26 cellular contexts compared by ENCODE assay signal in the genomic region with DNA sequence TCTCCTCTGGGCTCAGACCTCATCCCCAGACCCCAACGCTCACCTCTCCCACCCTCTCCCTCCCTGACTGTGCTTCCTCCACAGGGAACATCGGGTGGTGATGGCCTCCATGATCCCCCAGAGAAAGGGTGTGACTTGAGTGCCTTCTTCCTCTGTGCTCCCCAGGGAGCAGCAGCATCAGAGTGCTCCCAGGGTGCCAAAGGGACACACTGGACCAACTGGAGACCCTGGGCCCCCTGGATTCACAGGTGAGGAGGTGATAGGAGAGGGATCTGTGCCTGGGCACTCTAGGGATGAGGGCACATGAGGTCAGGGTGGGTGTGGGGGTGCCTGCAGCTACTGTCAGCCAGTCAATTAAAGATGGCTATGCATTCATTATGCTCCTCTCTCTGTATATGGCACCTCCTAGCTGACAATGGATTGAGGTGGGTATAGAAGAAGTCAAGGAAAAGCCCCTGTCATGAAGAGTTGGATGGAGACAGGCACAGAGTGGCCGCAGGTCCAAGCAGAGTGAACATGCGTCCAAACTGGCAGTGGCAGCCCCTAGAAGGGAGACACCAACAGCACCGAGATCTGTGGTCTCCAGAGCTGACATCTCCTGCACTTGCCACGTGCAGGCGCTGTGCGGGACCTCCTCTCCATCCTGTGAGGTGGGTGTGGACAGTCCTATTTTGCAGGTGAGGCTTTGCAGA.
"Had no signal": no experiment of that assay in that cellular context is flagged by ENCODE, and none has a peak within 500 bp of the region (broad histone marks: within the 10 kb centered on the region; RNA-seq: fewer than 3 reads in every experiment).

No MANE protein-coding gene starts in this region.

- H3K4me1 ChIP-seq: prostate gland, right atrium auricular region had no signal

- H3K9me3 Mint-ChIP-seq: activated T-cell treated with anti-CD3 and anti-CD28 coated beads, Interleukin-2, amount 50 U/mL, for 24 hours; central memory CD8-positive, alpha-beta T cell; immature natural killer cell; neural crest cell; stimulated activated naive CD8-positive, alpha-beta T cell treated with anti-CD3 and anti-CD28 coated beads, Interleukin-15, amount 100 ng/mL, for 72 hours; type B pancreatic cell had no signal

- DNase-seq: activated CD4-positive, alpha-beta T cell treated with anti-CD3 and anti-CD28 coated beads for 48 hours; activated CD4-positive, CD25-positive, alpha-beta regulatory T cell; activated CD8-positive, alpha-beta T cell treated with anti-CD3 and anti-CD28 coated beads, Interleukin-2, amount 10 ng/mL, durations not matched to agents 7 days and 5 days; activated effector memory CD4-positive, alpha-beta T cell treated with Interleukin-2 at 50 U/mL for 16 hours; activated naive CD4-positive, alpha-beta T cell treated with anti-CD3 and anti-CD28 coated beads, Interleukin-2, amount 50 U/mL, for 16 hours; activated T-cell treated with anti-CD3 and anti-CD28 coated beads, Interleukin-2, amount 50 U/mL, for 24 hours; aorta; brain microvascular endothelial cell; cortex of kidney; effector CD4-positive, alpha-beta T cell; heart right ventricle; immature natural killer cell; mesenchymal stem cell; mucosa of descending colon; naive B cell; stimulated activated CD4-positive, alpha-beta T cell treated with anti-CD3 and anti-CD28 coated beads, Interleukin-15, amount 100 ng/mL, for 24 hours; stimulated activated CD4-positive, alpha-beta T cell treated with anti-CD3 and anti-CD28 coated beads, Interleukin-2, amount 100 ng/mL, for 48 hours; stimulated activated naive CD8-positive, alpha-beta T cell treated with anti-CD3 and anti-CD28 coated beads, Interleukin-15, amount 100 ng/mL, for 72 hours; T1000 had no signal

- H3K27ac ChIP-seq: brain microvascular endothelial cell, gastroesophageal sphincter, heart right ventricle, prostate gland, right atrium auricular region, skin epidermis had no signal

- H3K4me3 ChIP-seq: gastroesophageal sphincter, heart right ventricle, mucosa of descending colon, prostate gland, right atrium auricular region, skin epidermis had no signal

- H3K36me3 Mint-ChIP-seq: immature natural killer cell, naive B cell, type B pancreatic cell had no signal

- H3K9me3 ChIP-seq: heart right ventricle, mucosa of descending colon, prostate gland, right atrium auricular region had no signal

- H3K36me3 ChIP-seq: brain microvascular endothelial cell, gastroesophageal sphincter, heart right ventricle, prostate gland, right atrium auricular region had no signal

- H3K4me3 Mint-ChIP-seq: activated CD8-positive, alpha-beta T cell treated with anti-CD3 and anti-CD28 coated beads, Interleukin-2, amount 10 ng/mL, durations not matched to agents 7 days and 5 days; activated T-cell treated with anti-CD3 and anti-CD28 coated beads, Interleukin-2, amount 50 U/mL, for 24 hours; central memory CD8-positive, alpha-beta T cell; immature natural killer cell; neural crest cell; stimulated activated naive CD8-positive, alpha-beta T cell treated with anti-CD3 and anti-CD28 coated beads, Interleukin-15, amount 100 ng/mL, for 72 hours; type B pancreatic cell had no signal

- H3K27ac Mint-ChIP-seq: activated CD8-positive, alpha-beta T cell treated with anti-CD3 and anti-CD28 coated beads, Interleukin-2, amount 10 ng/mL, durations not matched to agents 7 days and 5 days; activated T-cell treated with anti-CD3 and anti-CD28 coated beads, Interleukin-2, amount 50 U/mL, for 24 hours; type B pancreatic cell had no signal

- H3K4me1 Mint-ChIP-seq: central memory CD8-positive, alpha-beta T cell; immature natural killer cell; neural crest cell had no signal

- H3K27me3 ChIP-seq: brain microvascular endothelial cell, right atrium auricular region had no signal

- ATAC-seq: activated CD8-positive, alpha-beta T cell treated with anti-CD3 and anti-CD28 coated beads, Interleukin-2, amount 10 ng/mL, durations not matched to agents 7 days and 5 days; gastroesophageal sphincter; heart right ventricle; mucosa of descending colon; stimulated activated naive CD8-positive, alpha-beta T cell treated with anti-CD3 and anti-CD28 coated beads, Interleukin-15, amount 100 ng/mL, for 72 hours had no signal
